8 cellular contexts compared by ENCODE assay signal in the genomic region with DNA sequence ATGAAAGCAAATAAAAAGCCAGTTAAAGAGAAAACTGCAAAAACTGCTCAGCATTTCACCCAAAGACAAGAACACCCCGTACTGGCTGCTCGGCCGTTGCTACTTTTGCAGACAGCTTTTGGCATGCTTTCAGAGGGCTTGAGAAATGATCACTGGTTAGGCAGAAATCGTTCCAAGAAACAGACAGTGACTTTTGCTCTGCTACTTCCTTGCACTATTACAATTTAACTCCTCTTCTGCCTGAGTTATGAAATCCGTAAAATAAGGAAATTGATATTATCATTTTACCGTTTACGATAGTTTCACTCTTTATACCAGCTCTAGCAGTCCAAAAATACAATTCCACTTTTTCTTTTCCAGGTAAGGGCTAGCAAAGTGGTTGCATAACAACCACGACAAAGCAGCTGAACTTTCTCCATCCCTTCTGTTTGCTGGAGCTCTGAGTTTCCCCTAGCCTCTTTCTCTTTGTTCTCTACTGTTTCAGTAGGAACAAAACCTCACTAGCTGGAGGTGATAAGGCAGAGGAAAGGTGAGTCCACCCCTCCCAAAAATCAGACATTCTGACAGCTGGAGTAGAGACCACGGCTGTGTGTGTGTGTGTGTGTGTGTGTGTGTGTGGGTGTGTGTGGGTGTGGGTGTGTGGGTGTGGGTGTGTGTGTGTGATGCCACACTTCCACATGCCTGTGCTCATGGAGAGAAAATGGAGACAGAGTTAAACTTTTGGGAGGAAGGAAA.
A peak's percentile ranks its signal among the peaks of the same experiment; 100 is the strongest.
DNase-seq lines count a peak whose midpoint lies in the region; ATAC-seq and TF ChIP-seq lines count a peak whose summit lies in the region.

No MANE protein-coding gene starts in this region.

- no peaks in the 10 kb centered on the region for H3F3A ChIP-seq in MM.1S (ENCODE audit: insufficient read depth, low read length)

- intact Hi-C loops in activated CD4-positive, alpha-beta T cell treated with anti-CD3 and anti-CD28 coated beads, Interleukin-2, amount 10 ng/mL, durations not matched to agents 24 days and 14 days (cut with micrococcal nuclease) = loop anchor here (5.0 kb wide), 3 partner anchors 164 to 239 kb away; no protein-coding TSS in a partner anchor
- intact Hi-C loops in mucosa of descending colon (cut with DNase I, micrococcal nuclease) = no loop called here

- peak overlapping the region; percentile 4 for H3K27ac Mint-ChIP-seq in activated CD4-positive, alpha-beta T cell treated with anti-CD3 and anti-CD28 coated beads, Interleukin-2, amount 10 ng/mL, durations not matched to agents 24 days and 14 days

- no peaks in the 10 kb centered on the region for H3K9me3 Mint-ChIP-seq in activated CD4-positive, alpha-beta T cell treated with anti-CD3 and anti-CD28 coated beads, Interleukin-2, amount 10 ng/mL, durations not matched to agents 24 days and 14 days

- no peaks in the 10 kb centered on the region for H3K9me3 ChIP-seq in mucosa of descending colon
- no peaks in the 10 kb centered on the region for H3K9me3 ChIP-seq in MM.1S (replicated peaks; ENCODE audit: insufficient read depth, low read length)

- no peak overlapping the region for H3K4me3 ChIP-seq in mucosa of descending colon
- H3K4me3 ChIP-seq in urinary bladder (ENCODE audit: low read depth, low read length) = peak overlapping the region; percentile 9
- no peak overlapping the region for H3K4me3 ChIP-seq in MM.1S (ENCODE audit: low read length)

- H3K27ac ChIP-seq in cingulate gyrus (ENCODE audit: low read depth, low read length) (peak overlapping the region; percentile 49), urinary bladder (ENCODE audit: low read depth) (no peak overlapping the region), MM.1S (ENCODE audit: low read length) (no peak overlapping the region)

- peaks cover 23% of the 10 kb centered on the region for H3K4me1 Mint-ChIP-seq in activated CD4-positive, alpha-beta T cell treated with anti-CD3 and anti-CD28 coated beads, Interleukin-2, amount 10 ng/mL, durations not matched to agents 24 days and 14 days

- no peak for TF ChIP-seq CTCF in mucosa of descending colon (IDR thresholded peaks at IDR 0.05)
- TF ChIP-seq CTCF in MM.1S (IDR thresholded peaks at IDR 0.05; ENCODE audit: low read length) = no peak

- DNase-seq in activated CD4-positive, alpha-beta T cell treated with anti-CD3 and anti-CD28 coated beads, Interleukin-2, amount 10 ng/mL, durations not matched to agents 24 days and 14 days = no peak
- DNase-seq in activated CD4-positive, alpha-beta T cell treated with anti-CD3 and anti-CD28 coated beads, Interleukin-2, amount 50 U/mL, for 4 hours = no peak
- DNase-seq in mucosa of descending colon (peak in 1 of 3 donors; percentile 54), MM.1S (no peak)

- peaks cover 11% of the 10 kb centered on the region for H3K4me1 ChIP-seq in mucosa of descending colon (ENCODE audit: low read depth)
- no peaks in the 10 kb centered on the region for H3K4me1 ChIP-seq in urinary bladder (ENCODE audit: insufficient read depth)
- no peaks in the 10 kb centered on the region for H3K4me1 ChIP-seq in MM.1S (ENCODE audit: low read length)

- ATAC-seq in mucosa of descending colon = peak; percentile 65
- ATAC-seq in GM18873 (IDR thresholded peaks at IDR 0.05; ENCODE audit: low FRiP score, unreplicated experiment) = no peak
- ATAC-seq in GM21576 (IDR thresholded peaks at IDR 0.05; ENCODE audit: unreplicated experiment) = no peak

- 12% methylated on average over 9 of the region's 9 CpGs for WGBS in urinary bladder

- H3K27me3 ChIP-seq in MM.1S (replicated peaks; ENCODE audit: insufficient read depth, low read length) = no peaks in the 10 kb centered on the region

- no peak overlapping the region for H3K9ac ChIP-seq in MM.1S (ENCODE audit: low read length)

- no peaks in the 10 kb centered on the region for H3K79me2 ChIP-seq in MM.1S (ENCODE audit: low read length)

- no peaks in the 10 kb centered on the region for H4K20me1 ChIP-seq in MM.1S (ENCODE audit: insufficient read depth, low read length)

- peaks cover 55% of the 10 kb centered on the region for H3K27me3 Mint-ChIP-seq in activated CD4-positive, alpha-beta T cell treated with anti-CD3 and anti-CD28 coated beads, Interleukin-2, amount 10 ng/mL, durations not matched to agents 24 days and 14 days

- H2AFZ ChIP-seq in MM.1S (ENCODE audit: low read length) = no peak overlapping the region

- H3K36me3 Mint-ChIP-seq in activated CD4-positive, alpha-beta T cell treated with anti-CD3 and anti-CD28 coated beads, Interleukin-2, amount 10 ng/mL, durations not matched to agents 24 days and 14 days (ENCODE audit: low read depth) = no peaks in the 10 kb centered on the region

- no peak overlapping the region for H3K4me2 ChIP-seq in MM.1S (ENCODE audit: low read depth, low read length)

- no peak overlapping the region for H3K4me3 Mint-ChIP-seq in activated CD4-positive, alpha-beta T cell treated with anti-CD3 and anti-CD28 coated beads, Interleukin-2, amount 10 ng/mL, durations not matched to agents 24 days and 14 days

- H3K36me3 ChIP-seq in mucosa of descending colon (ENCODE audit: low read depth) = no peaks in the 10 kb centered on the region
- H3K36me3 ChIP-seq in urinary bladder (ENCODE audit: insufficient read depth) = no peaks in the 10 kb centered on the region
- no peaks in the 10 kb centered on the region for H3K36me3 ChIP-seq in MM.1S (replicated peaks; ENCODE audit: insufficient read depth, low read length)

- no peaks in the 10 kb centered on the region for H3K9me2 ChIP-seq in MM.1S (replicated peaks; ENCODE audit: insufficient read depth, low read length)
